ENCODE assay signal across 8 cellular contexts in genomic region chr9:128550770-128551651, GRCh38. TPM values are rescaled to one million over a fixed set of nuclear protein-coding genes. Genes with fewer than 3 reads are reported as not detected.
DNase-seq lines count a peak whose midpoint lies in the region; ATAC-seq and TF ChIP-seq lines count a peak whose summit lies in the region.

No MANE protein-coding gene starts in this region.

- POLR2A ChIA-PET in activated CD4-positive, alpha-beta T cell treated with anti-CD3 and anti-CD28 coated beads for 36 hours (lab: Charles Lee) = interaction anchor here (0.6 to 1.7 kb wide), 9 partner anchors 8 to 477 kb away, joined by 3 to 7 read pairs (median 3); partner anchors contain the start of genes GLE1, SH3GLB2 and URM1
- POLR2A ChIA-PET in activated B cell treated with CpG ODN at 0.5 μM for 24 hours (lab: Charles Lee) = interaction anchor here (0.6 to 3.1 kb wide), 9 partner anchors 8 to 359 kb away, joined by 3 to 21 read pairs (median 4); partner anchors contain the start of genes GLE1, GOLGA2, SWI5 and URM1

- TF ChIP-seq EP300 in gastroesophageal sphincter (IDR thresholded peaks at IDR 0.05) = no peak

- H3K4me3 Mint-ChIP-seq in activated CD4-positive, alpha-beta T cell treated with anti-CD3 and anti-CD28 coated beads for 36 hours = no peak overlapping the region
- peak overlapping the region; percentile 90 for H3K4me3 Mint-ChIP-seq in activated B cell treated with CpG ODN at 0.5 μM for 24 hours
- H3K4me3 Mint-ChIP-seq in neural progenitor cell = peak overlapping the region; percentile 92

- 0 to 8% methylated on average over 1 to 6 of the region's 11 CpGs for WGBS in gastroesophageal sphincter (ENCODE audit: low coverage in 1 of 2), 2 donors

- CTCF ChIA-PET in activated CD4-positive, alpha-beta T cell treated with anti-CD3 and anti-CD28 coated beads for 36 hours (lab: Charles Lee) = interaction anchor here (0.6 to 2.6 kb wide), 9 partner anchors 9 to 444 kb away, joined by 3 to 8 read pairs (median 3); no protein-coding TSS in a partner anchor
- CTCF ChIA-PET in activated B cell treated with CpG ODN at 0.5 μM for 24 hours (lab: Charles Lee) = no interaction called here

- H4K20me1 ChIP-seq in neural progenitor cell (ENCODE audit: low read depth) = peaks cover 30% of the 10 kb centered on the region

- H3K4me2 ChIP-seq in neural progenitor cell = peak overlapping the region; percentile 84

- H3K9me3 ChIP-seq in gastroesophageal sphincter (no peaks in the 10 kb centered on the region), neural progenitor cell (ENCODE audit: low read depth) (no peaks in the 10 kb centered on the region)

- DNase-seq in activated CD4-positive, alpha-beta T cell treated with anti-CD3 and anti-CD28 coated beads for 36 hours = peak; percentile 25
- DNase-seq in activated CD4-positive, alpha-beta T cell treated with anti-CD3 and anti-CD28 coated beads, Interleukin-2, amount 50 U/mL, for 1 hour = no peak
- DNase-seq in activated B cell treated with CpG ODN at 0.5 μM for 24 hours = no peak
- peak; percentile 88 for DNase-seq in neural progenitor cell (ENCODE audit: low spot score)
- no peak for DNase-seq in SIG-M5 (lab: John Stamatoyannopoulos, UW)
- DNase-seq in NCI-H2227 (lab: John Stamatoyannopoulos, UW; ENCODE audit: unreplicated experiment) = no peak

- H3K27ac ChIP-seq in gastroesophageal sphincter = peak overlapping the region; percentile 97 to 100 (median 98)
- no peak overlapping the region for H3K27ac ChIP-seq in neural progenitor cell

- H3K4me1 ChIP-seq in gastroesophageal sphincter (peaks cover 18 to 61% (median 34%) of the 10 kb centered on the region in 3 donors), neural progenitor cell (peaks cover 28% of the 10 kb centered on the region)

- no peaks in the 10 kb centered on the region for H3K36me3 Mint-ChIP-seq in activated CD4-positive, alpha-beta T cell treated with anti-CD3 and anti-CD28 coated beads for 36 hours (ENCODE audit: low read depth)
- H3K36me3 Mint-ChIP-seq in activated B cell treated with CpG ODN at 0.5 μM for 24 hours (ENCODE audit: low read depth) (no peaks in the 10 kb centered on the region), neural progenitor cell (no peaks in the 10 kb centered on the region)

- no peak for TF ChIP-seq CTCF in activated B cell treated with CpG ODN at 0.5 μM for 24 hours (IDR thresholded peaks at IDR 0.05)
- TF ChIP-seq CTCF in gastroesophageal sphincter (IDR thresholded peaks at IDR 0.05) = no peak
- TF ChIP-seq CTCF in neural progenitor cell (IDR thresholded peaks at IDR 0.05) = no peak

- no peaks in the 10 kb centered on the region for H3K36me3 ChIP-seq in gastroesophageal sphincter
- H3K36me3 ChIP-seq in neural progenitor cell = no peaks in the 10 kb centered on the region

- H3K27me3 ChIP-seq in gastroesophageal sphincter (no peaks in the 10 kb centered on the region), neural progenitor cell (no peaks in the 10 kb centered on the region)

- H3K27me3 Mint-ChIP-seq in activated CD4-positive, alpha-beta T cell treated with anti-CD3 and anti-CD28 coated beads for 36 hours = no peaks in the 10 kb centered on the region
- H3K27me3 Mint-ChIP-seq in activated B cell treated with CpG ODN at 0.5 μM for 24 hours (no peaks in the 10 kb centered on the region), neural progenitor cell (ENCODE audit: insufficient read depth, low read depth) (peaks cover 2% of the 10 kb centered on the region)

- peaks cover 31% of the 10 kb centered on the region for H3K79me2 ChIP-seq in neural progenitor cell (ENCODE audit: low read depth)

- no peak for TF ChIP-seq POLR2A in gastroesophageal sphincter (IDR thresholded peaks at IDR 0.05)
- TF ChIP-seq POLR2A in GM18505 (IDR thresholded peaks at IDR 0.05; ENCODE audit: borderline replicate concordance, extremely low read depth, insufficient read depth, insufficient read length) = no peak

- intact Hi-C loops in activated CD4-positive, alpha-beta T cell treated with anti-CD3 and anti-CD28 coated beads for 36 hours (cut with DNase I, micrococcal nuclease) = loop anchor here (1.0 to 5.0 kb wide), 8 partner anchors 36 to 569 kb away; partner anchors contain the start of genes EEIG1 (in 1 of the 2), KYAT1 (in 1 of the 2), LRRC8A (in 1 of the 2) and NAIF1 (in 1 of the 2)
- intact Hi-C loops in activated B cell treated with CpG ODN at 0.5 μM for 24 hours (cut with micrococcal nuclease) = loop anchor here (10.0 kb wide), 1 partner anchor 276 kb away; the partner anchor contains the start of genes GOLGA2 and SWI5

- H3K9me3 Mint-ChIP-seq in activated CD4-positive, alpha-beta T cell treated with anti-CD3 and anti-CD28 coated beads for 36 hours (ENCODE audit: low read depth) = no peaks in the 10 kb centered on the region
- H3K9me3 Mint-ChIP-seq in activated B cell treated with CpG ODN at 0.5 μM for 24 hours (no peaks in the 10 kb centered on the region), neural progenitor cell (no peaks in the 10 kb centered on the region)

- H3F3A ChIP-seq in neural progenitor cell (ENCODE audit: low read depth) = peaks cover 21% of the 10 kb centered on the region

- H3K27ac Mint-ChIP-seq in activated CD4-positive, alpha-beta T cell treated with anti-CD3 and anti-CD28 coated beads for 36 hours = peak overlapping the region; percentile 97
- H3K27ac Mint-ChIP-seq in activated B cell treated with CpG ODN at 0.5 μM for 24 hours (peak overlapping the region; percentile 90), neural progenitor cell (peak overlapping the region; percentile 31)

- H3K4me1 Mint-ChIP-seq in activated CD4-positive, alpha-beta T cell treated with anti-CD3 and anti-CD28 coated beads for 36 hours = peaks cover 26% of the 10 kb centered on the region
- peaks cover 10% of the 10 kb centered on the region for H3K4me1 Mint-ChIP-seq in activated B cell treated with CpG ODN at 0.5 μM for 24 hours
- peaks cover 31% of the 10 kb centered on the region for H3K4me1 Mint-ChIP-seq in neural progenitor cell

- no peak for ATAC-seq in activated CD4-positive, alpha-beta T cell treated with anti-CD3 and anti-CD28 coated beads for 36 hours
- ATAC-seq in activated B cell treated with CpG ODN at 0.5 μM for 24 hours (ENCODE audit: low read depth) = no peak
- ATAC-seq in gastroesophageal sphincter = no peak
- ATAC-seq in GM18505 (IDR thresholded peaks at IDR 0.05; ENCODE audit: unreplicated experiment) = no peak

- H3K4me3 ChIP-seq in gastroesophageal sphincter (peak overlapping the region in 1 of 2 donors; percentile 87), neural progenitor cell (peak overlapping the region; percentile 94)

- H3K9ac ChIP-seq in neural progenitor cell = no peak overlapping the region

- H2AFZ ChIP-seq in neural progenitor cell (replicated peaks) = no peak overlapping the region

RNA-seq across cellular contexts. Expression of gene SPTAN1, which starts 1.4 kb away (rescaled TPM):
- total RNA-seq in activated CD4-positive, alpha-beta T cell treated with anti-CD3 and anti-CD28 coated beads for 36 hours = 100 to 1,000 TPM; 192 to 269 TPM
- 208 and 237 TPM in 2 replicates for total RNA-seq in activated B cell treated with CpG ODN at 0.5 μM for 24 hours
- total RNA-seq in gastroesophageal sphincter = 100 to 1,000 TPM; 223 to 390 (median 286) TPM
- total RNA-seq in neural progenitor cell (ENCODE audit: low replicate concordance) = 112 and 141 TPM in 2 replicates

RNA-seq across cellular contexts. Expression of gene GLE1, which starts 46.5 kb away (rescaled TPM):
- total RNA-seq in activated CD4-positive, alpha-beta T cell treated with anti-CD3 and anti-CD28 coated beads for 36 hours = 10 to 100 TPM; 52.5 to 54.4 TPM
- total RNA-seq in activated B cell treated with CpG ODN at 0.5 μM for 24 hours (28.8 and 31.8 TPM in 2 replicates), gastroesophageal sphincter (10 to 100 TPM; 18.7 to 32.4 (median 26.9) TPM), neural progenitor cell (ENCODE audit: low replicate concordance) (22.7 and 26.3 TPM in 2 replicates)

Comparison
In these comparisons a context has a peak if more than half of its experiments do, and no peak if none do; other contexts are left out.
1. DNase-seq: peak in activated CD4-positive, alpha-beta T cell treated with anti-CD3 and anti-CD28 coated beads for 36 hours (single experiment) and neural progenitor cell (single experiment); none in activated CD4-positive, alpha-beta T cell treated with anti-CD3 and anti-CD28 coated beads, Interleukin-2, amount 50 U/mL, for 1 hour (single experiment), activated B cell treated with CpG ODN at 0.5 μM for 24 hours (single experiment), SIG-M5 (single experiment) and NCI-H2227 (single experiment).
2. H3K27ac Mint-ChIP-seq: peak in every context shown above with its lines; median percentile 97 in activated CD4-positive, alpha-beta T cell treated with anti-CD3 and anti-CD28 coated beads for 36 hours; 90 in activated B cell treated with CpG ODN at 0.5 μM for 24 hours; 31 in neural progenitor cell.